Comparison of ENCODE assay signal across 13 cellular contexts in the genomic region with DNA sequence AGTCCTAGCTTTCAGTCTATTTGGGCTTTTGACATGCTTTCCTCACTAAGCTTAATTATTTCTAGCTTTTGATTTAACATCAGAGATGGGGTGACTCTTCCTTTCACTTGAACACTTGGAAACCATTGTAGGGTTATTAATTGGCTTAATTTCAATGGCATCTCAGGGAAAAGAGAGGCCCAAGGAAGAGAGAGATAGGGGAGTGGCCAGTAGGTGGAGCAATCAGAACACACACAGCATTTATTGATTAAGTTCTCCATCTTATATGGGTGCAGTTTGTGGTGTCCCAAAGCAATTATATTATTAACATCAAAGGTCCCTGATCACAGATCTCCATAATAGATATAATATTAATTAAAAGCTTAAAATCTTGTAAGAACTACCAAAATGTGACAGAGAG.
A peak's percentile ranks its signal among the peaks of the same experiment; 100 is the strongest.
DNase-seq lines count a peak whose midpoint lies in the region; ATAC-seq and TF ChIP-seq lines count a peak whose summit lies in the region.
"Had no signal": no experiment of that assay in that cellular context is flagged by ENCODE, and none has a peak within 500 bp of the region (broad histone marks: within the 10 kb centered on the region; RNA-seq: fewer than 3 reads in every experiment).

No MANE protein-coding gene starts in this region.

- no peak overlapping the region for H3K4me3 Mint-ChIP-seq in endothelial cell (ENCODE audit: unreplicated experiment)

- H3K27ac Mint-ChIP-seq in endothelial cell (ENCODE audit: unreplicated experiment): no peak overlapping the region

- peaks cover 1% of the 10 kb centered on the region for H3K27me3 Mint-ChIP-seq in endothelial cell (ENCODE audit: unreplicated experiment)

- H3K36me3 Mint-ChIP-seq in endothelial cell (ENCODE audit: low read depth, unreplicated experiment): no peaks in the 10 kb centered on the region

- TF ChIP-seq CTCF in endothelial cell (IDR thresholded peaks at IDR 0.05; ENCODE audit: unreplicated experiment): peak; percentile 38
- peak; percentile 63 for TF ChIP-seq CTCF in retinal pigment epithelial cell (conservative IDR thresholded peaks at IDR 0.05; ENCODE audit: low read depth, low read length)

- H3K4me3 ChIP-seq in retinal pigment epithelial cell (ENCODE audit: low read length): no peak overlapping the region
- H3K4me3 ChIP-seq: esophagus squamous epithelium had no signal

- DNase-seq in NCI-H748 (lab: John Stamatoyannopoulos, UW; ENCODE audit: unreplicated experiment) (peak; percentile 29), NCI-H748 treated with DMSO at 0.1 percent for 48 hours (lab: John Stamatoyannopoulos, UW) (no peak), NCI-H524 (lab: John Stamatoyannopoulos, UW) (peak; percentile 22 to 55), endothelial cell (ENCODE audit: low spot score) (no peak), retinal pigment epithelial cell (ENCODE audit: low read depth) (no peak), T-helper 2 cell (no peak)
- DNase-seq in stimulated activated CD4-positive, alpha-beta T cell treated with anti-CD3 and anti-CD28 coated beads, Interleukin-1b, Interleukin-23, amount 100 ng/mL, for 48 hours: no peak
- DNase-seq: esophagus squamous epithelium, left cardiac atrium, NCI-H1694, occipital lobe, RPMI8226 had no signal

- H3K9me3 Mint-ChIP-seq in endothelial cell (ENCODE audit: unreplicated experiment): no peaks in the 10 kb centered on the region

- no peak for ATAC-seq in HG03571 (IDR thresholded peaks at IDR 0.05; ENCODE audit: unreplicated experiment)
- ATAC-seq: left cardiac atrium had no signal

- H3K4me1 Mint-ChIP-seq in endothelial cell (ENCODE audit: unreplicated experiment): no peaks in the 10 kb centered on the region

Comparison
In these comparisons a context has a peak if more than half of its experiments do, and no peak if none do; other contexts are left out.
1. DNase-seq: peak in NCI-H748 (single experiment) and NCI-H524 (2 of 2); none in NCI-H748 treated with DMSO at 0.1 percent for 48 hours (single experiment), endothelial cell (single experiment), retinal pigment epithelial cell (single experiment), T-helper 2 cell (0 of 5) and stimulated activated CD4-positive, alpha-beta T cell treated with anti-CD3 and anti-CD28 coated beads, Interleukin-1b, Interleukin-23, amount 100 ng/mL, for 48 hours (single experiment).